27 cellular contexts compared by ENCODE assay signal in genomic region chr7:52634996-52635395, GRCh38.
DNase-seq lines count a peak whose midpoint lies in the region; TF ChIP-seq lines count a peak whose summit lies in the region.
"Had no signal": no experiment of that assay in that cellular context is flagged by ENCODE, and none has a peak within 500 bp of the region (broad histone marks: within the 10 kb centered on the region; RNA-seq: fewer than 3 reads in every experiment).

No MANE protein-coding gene starts in this region.

- H3K79me1 ChIP-seq in neuronal stem cell (ENCODE audit: low read depth, low read length): no peaks in the 10 kb centered on the region

- H3K27me3 Mint-ChIP-seq in endodermal cell (ENCODE audit: insufficient read depth): no peaks in the 10 kb centered on the region
- H3K27me3 Mint-ChIP-seq: activated CD4-positive, alpha-beta memory T cell treated with anti-CD3 and anti-CD28 coated beads for 36 hours; activated naive CD4-positive, alpha-beta T cell treated with anti-CD3 and anti-CD28 coated beads, Interleukin-2, amount 50 U/mL, for 24 hours; activated T-helper 17 cell treated with anti-CD3 and anti-CD28 coated beads, Interleukin-2, amount 50 U/mL, for 72 hours; central memory CD8-positive, alpha-beta T cell; naive B cell had no signal

- H3K36me3 ChIP-seq in endodermal cell (ENCODE audit: control insufficient read depth, insufficient read depth, low read length) (no peaks in the 10 kb centered on the region), neuronal stem cell (replicated peaks in 1 of 2; ENCODE audit: control insufficient read depth in 2 of 2, insufficient read depth in 2 of 2, low read length in 2 of 2) (no peaks in the 10 kb centered on the region)
- H3K36me3 ChIP-seq: thoracic aorta had no signal

- no peak overlapping the region for H4K91ac ChIP-seq in neuronal stem cell (ENCODE audit: low read depth, low read length, poor library complexity)

- H3K4me3 ChIP-seq in endodermal cell (ENCODE audit: low read length) (peak overlapping the region; percentile 31), neuronal stem cell (ENCODE audit: low read length in 2 of 2) (no peak overlapping the region)
- H3K4me3 ChIP-seq: thoracic aorta had no signal

- no peak for TF ChIP-seq CTCF in endodermal cell (conservative IDR thresholded peaks at IDR 0.05)

- H2BK120ac ChIP-seq in neuronal stem cell (ENCODE audit: low read depth, low read length): no peak overlapping the region

- H3K27ac ChIP-seq in endodermal cell (ENCODE audit: low read depth, low read length): no peak overlapping the region
- no peak overlapping the region for H3K27ac ChIP-seq in neuronal stem cell (replicated peaks; ENCODE audit: low read length)
- H3K27ac ChIP-seq: thoracic aorta had no signal

- no peaks in the 10 kb centered on the region for H3K36me3 Mint-ChIP-seq in endodermal cell (ENCODE audit: low read depth)
- H3K36me3 Mint-ChIP-seq: activated CD4-positive, alpha-beta memory T cell treated with anti-CD3 and anti-CD28 coated beads for 36 hours; activated naive CD4-positive, alpha-beta T cell treated with anti-CD3 and anti-CD28 coated beads, Interleukin-2, amount 50 U/mL, for 24 hours; CD14-positive monocyte; naive B cell had no signal

- no peak overlapping the region for H3K23ac ChIP-seq in neuronal stem cell (ENCODE audit: low read depth, low read length, poor library complexity)

- H3K14ac ChIP-seq in neuronal stem cell (ENCODE audit: low read length): no peak overlapping the region

- H3K27me3 ChIP-seq in endodermal cell (ENCODE audit: control insufficient read depth, insufficient read depth, low read length, poor library complexity, severe bottlenecking) (no peaks in the 10 kb centered on the region), neuronal stem cell (ENCODE audit: control insufficient read depth in 3 of 3, insufficient read depth in 3 of 3, low read depth in 1 of 3, low read length in 3 of 3) (no peaks in the 10 kb centered on the region)

- H3K18ac ChIP-seq in neuronal stem cell (ENCODE audit: low read length): no peak overlapping the region

- no peaks in the 10 kb centered on the region for H3K9me3 Mint-ChIP-seq in endodermal cell

- no peak overlapping the region for H2BK12ac ChIP-seq in neuronal stem cell (ENCODE audit: low read length)

- H3K4me1 ChIP-seq in endodermal cell (ENCODE audit: control insufficient read depth, insufficient read depth, low read length): peaks cover 14% of the 10 kb centered on the region
- peaks cover 2 to 5% of the 10 kb centered on the region in 2 donors for H3K4me1 ChIP-seq in neuronal stem cell (ENCODE audit: control insufficient read depth in 2 of 2, insufficient read depth in 1 of 2, low read depth in 1 of 2, low read length in 2 of 2)

- H2BK15ac ChIP-seq in neuronal stem cell (ENCODE audit: low read length): no peak overlapping the region

- 31% methylated on average over 3 of the region's 3 CpGs; no CpG with 5 or more reads in 1 of the 2 experiments for WGBS in endodermal cell (ENCODE audit: insufficient coverage in 1 of 2, insufficient read length in 1 of 2), 2 experiments
- no CpG with 5 or more reads among the region's 3 CpGs for WGBS in neuronal stem cell (ENCODE audit: extremely low coverage in 2 of 2, insufficient read length in 2 of 2, insufficient replicate concordance in 1 of 2), 2 donors

- H3K27ac Mint-ChIP-seq in endodermal cell: peak overlapping the region; percentile 74
- H3K27ac Mint-ChIP-seq: activated CD4-positive, alpha-beta memory T cell treated with anti-CD3 and anti-CD28 coated beads for 36 hours; activated naive CD4-positive, alpha-beta T cell treated with anti-CD3 and anti-CD28 coated beads, Interleukin-2, amount 50 U/mL, for 24 hours; activated T-helper 17 cell treated with anti-CD3 and anti-CD28 coated beads, Interleukin-2, amount 50 U/mL, for 72 hours; CD14-positive monocyte; naive B cell had no signal

- H4K8ac ChIP-seq in neuronal stem cell (ENCODE audit: low read depth, low read length): no peak overlapping the region

- DNase-seq in ELF-1 (ENCODE audit: low read depth, low spot score) (peak; percentile 13), NCI-H82 treated with DMSO at 0.1 percent for 48 hours (lab: John Stamatoyannopoulos, UW; ENCODE audit: unreplicated experiment) (peak; percentile 65), endodermal cell (peak; percentile 82), neuronal stem cell (ENCODE audit: low spot score) (no peak), cerebellum (ENCODE audit: low spot score) (no peak)
- no peak for DNase-seq in stimulated activated CD4-positive, alpha-beta T cell treated with anti-CD3 and anti-CD28 coated beads, Interleukin-4, amount 100 ng/mL, for 1 hour
- no peak for DNase-seq in stimulated activated naive CD4-positive, alpha-beta T cell (lab: John Stamatoyannopoulos, UW)
- DNase-seq: activated CD4-positive, alpha-beta memory T cell treated with anti-CD3 and anti-CD28 coated beads for 36 hours; activated CD4-positive, CD25-positive, alpha-beta regulatory T cell; activated CD8-positive, alpha-beta memory T cell treated with anti-CD3 and anti-CD28 coated beads, Interleukin-2, amount 50 U/mL, for 48 hours; anterior cingulate cortex; DMS 273 treated with DMSO at 0.1 percent for 48 hours; left colon; mesenchymal stem cell; naive B cell; NCI-H1092 treated with DMSO at 0.1 percent for 48 hours; NCI-H1930; NCI-H748 treated with DMSO at 0.1 percent for 48 hours; Right ventricle myocardium superior; stimulated activated CD4-positive, alpha-beta T cell treated with anti-CD3 and anti-CD28 coated beads, Interleukin-4, amount 100 ng/mL, for 4 hours; stimulated activated naive CD4-positive, alpha-beta T cell treated with Interleukin-2 at 50 U/mL for 16 hours; T1000 had no signal

- H3K4me3 Mint-ChIP-seq in endodermal cell: no peak overlapping the region
- H3K4me3 Mint-ChIP-seq: activated CD4-positive, alpha-beta memory T cell treated with anti-CD3 and anti-CD28 coated beads for 36 hours; activated naive CD4-positive, alpha-beta T cell treated with anti-CD3 and anti-CD28 coated beads, Interleukin-2, amount 50 U/mL, for 24 hours; activated T-helper 17 cell treated with anti-CD3 and anti-CD28 coated beads, Interleukin-2, amount 50 U/mL, for 72 hours; CD14-positive monocyte; central memory CD8-positive, alpha-beta T cell; naive B cell had no signal

- no peaks in the 10 kb centered on the region for H3K9me3 ChIP-seq in endodermal cell (ENCODE audit: control insufficient read depth, low read length)
- H3K9me3 ChIP-seq in neuronal stem cell (replicated peaks in 1 of 2; ENCODE audit: control insufficient read depth in 2 of 2, insufficient read depth in 1 of 2, low read depth in 1 of 2, low read length in 2 of 2): peaks cover 0 to 2% of the 10 kb centered on the region in 2 donors
- H3K9me3 ChIP-seq: thoracic aorta had no signal

- H3K4me2 ChIP-seq in neuronal stem cell (ENCODE audit: insufficient read depth, low read length, poor library complexity, severe bottlenecking): no peak overlapping the region

- H2AK5ac ChIP-seq in neuronal stem cell (ENCODE audit: low read depth, low read length): no peak overlapping the region

- peak overlapping the region; percentile 18 for H3K9ac ChIP-seq in endodermal cell (ENCODE audit: extremely low read depth, low read length, poor library complexity, severe bottlenecking)
- no peak overlapping the region for H3K9ac ChIP-seq in neuronal stem cell (ENCODE audit: low read depth, low read length, poor library complexity)

- no peak overlapping the region for H3K4ac ChIP-seq in neuronal stem cell (ENCODE audit: low read length)

- no peak overlapping the region for H2BK5ac ChIP-seq in neuronal stem cell (ENCODE audit: low read length)

- H3K4me1 Mint-ChIP-seq in endodermal cell: peaks cover 36% of the 10 kb centered on the region
- H3K4me1 Mint-ChIP-seq: activated naive CD4-positive, alpha-beta T cell treated with anti-CD3 and anti-CD28 coated beads, Interleukin-2, amount 50 U/mL, for 24 hours; activated T-helper 17 cell treated with anti-CD3 and anti-CD28 coated beads, Interleukin-2, amount 50 U/mL, for 72 hours; CD14-positive monocyte; central memory CD8-positive, alpha-beta T cell; naive B cell had no signal

- peak overlapping the region; percentile 78 for H2AFZ ChIP-seq in neuronal stem cell (ENCODE audit: low read length)

Comparison
In these comparisons a context has a peak if more than half of its experiments do, and no peak if none do; other contexts are left out.
1. DNase-seq: peak in ELF-1 (single experiment), NCI-H82 treated with DMSO at 0.1 percent for 48 hours (single experiment) and endodermal cell (single experiment); none in neuronal stem cell (single experiment), stimulated activated CD4-positive, alpha-beta T cell treated with anti-CD3 and anti-CD28 coated beads, Interleukin-4, amount 100 ng/mL, for 1 hour (single experiment), cerebellum (single experiment) and stimulated activated naive CD4-positive, alpha-beta T cell (0 of 6).